8 cellular contexts compared by ENCODE assay signal in genomic region chr6:144343736-144344428, GRCh38. TPM values are rescaled to one million over a fixed set of nuclear protein-coding genes. Genes with fewer than 3 reads are reported as not detected.
DNase-seq lines count a peak whose midpoint lies in the region; ATAC-seq, FAIRE-seq and TF ChIP-seq lines count a peak whose summit lies in the region.

No MANE protein-coding gene starts in this region.

- peak overlapping the region; percentile 87 to 98 (median 92) for H3K4me3 Mint-ChIP-seq in CD4-positive, alpha-beta memory T cell
- H3K4me3 Mint-ChIP-seq in activated B cell treated with CpG ODN at 0.5 μM for 24 hours: peak overlapping the region; percentile 93

- dilution Hi-C loops in keratinocyte (cut with MboI; ENCODE audit: extremely low pct_ligation_motif_present, low sequenced_read_pairs): no loop called here

- no peaks in the 10 kb centered on the region for H4K20me1 ChIP-seq in keratinocyte (ENCODE audit: control insufficient read depth, extremely low read depth, insufficient read depth, low read length)

- intact Hi-C loops in CD4-positive, alpha-beta memory T cell (cut with micrococcal nuclease): loop anchor here (1.0 kb wide), 5 partner anchors 7 to 249 kb away; partner anchors contain the start of gene SF3B5
- intact Hi-C loops in activated B cell treated with CpG ODN at 0.5 μM for 24 hours (cut with micrococcal nuclease): loop anchor here (1.0 to 10.0 kb wide), 7 partner anchors 8 to 502 kb away; partner anchors contain the start of genes LTV1 and UTRN
- intact Hi-C loops in aorta (cut with DNase I): no loop called here

- H3K4me3 ChIP-seq in CD4-positive, alpha-beta memory T cell (ENCODE audit: low read length in 2 of 2): peak overlapping the region; percentile 68 to 95
- H3K4me3 ChIP-seq in keratinocyte (ENCODE audit: control insufficient read depth in 2 of 3, extremely low read depth in 1 of 3, insufficient read depth in 2 of 3, low read depth in 1 of 3, low read length in 3 of 3) (peak overlapping the region; percentile 31 to 82 (median 64)), aorta (ENCODE audit: low read length in 2 of 2) (no peak overlapping the region)

- no peaks in the 10 kb centered on the region for H3K9me3 ChIP-seq in CD4-positive, alpha-beta memory T cell (ENCODE audit: control insufficient read depth in 1 of 2, low read length in 2 of 2)
- H3K9me3 ChIP-seq in keratinocyte (ENCODE audit: control insufficient read depth, low read depth, low read length) (no peaks in the 10 kb centered on the region), aorta (ENCODE audit: control insufficient read depth, low read length) (no peaks in the 10 kb centered on the region)

- no peaks in the 10 kb centered on the region for H3K27me3 ChIP-seq in CD4-positive, alpha-beta memory T cell (ENCODE audit: insufficient read depth, low read length)
- H3K27me3 ChIP-seq in keratinocyte (ENCODE audit: control insufficient read depth, extremely low read depth, insufficient read depth, low read length) (no peaks in the 10 kb centered on the region), aorta (ENCODE audit: control insufficient read depth in 1 of 2, insufficient read depth in 2 of 2, low read length in 1 of 2) (no peaks in the 10 kb centered on the region)

- H3K36me3 Mint-ChIP-seq in CD4-positive, alpha-beta memory T cell: peaks cover 12 to 19% of the 10 kb centered on the region in 2 donors
- H3K36me3 Mint-ChIP-seq in activated B cell treated with CpG ODN at 0.5 μM for 24 hours (ENCODE audit: low read depth): peaks cover 7% of the 10 kb centered on the region

- peak; percentile 38 for ATAC-seq in GM19372 (IDR thresholded peaks at IDR 0.05; ENCODE audit: low read depth, unreplicated experiment)
- ATAC-seq in HG03457 (IDR thresholded peaks at IDR 0.05; ENCODE audit: unreplicated experiment): peak; percentile 38
- ATAC-seq in activated B cell treated with CpG ODN at 0.5 μM for 24 hours (ENCODE audit: low read depth): peak; percentile 80
- ATAC-seq in aorta (ENCODE audit: low FRiP score): peak; percentile 59
- ATAC-seq in HG03039 (IDR thresholded peaks at IDR 0.05; ENCODE audit: unreplicated experiment): no peak

- 80 to 86% methylated on average over 10 of the region's 10 CpGs for WGBS in aorta, 2 donors

- no peak for TF ChIP-seq CTCF in activated B cell treated with CpG ODN at 0.5 μM for 24 hours (IDR thresholded peaks at IDR 0.05)
- TF ChIP-seq CTCF in keratinocyte (optimal IDR thresholded peaks at IDR 0.05 in 1 of 3, IDR thresholded peaks at IDR 0.05 in 1 of 3, conservative IDR thresholded peaks at IDR 0.05 in 1 of 3; ENCODE audit: extremely low read depth in 1 of 3, insufficient read depth in 2 of 3, low read length in 3 of 3): no peak

- peaks cover 66% of the 10 kb centered on the region for H3K4me1 ChIP-seq in CD4-positive, alpha-beta memory T cell (ENCODE audit: insufficient read depth, low read length)
- H3K4me1 ChIP-seq in keratinocyte (ENCODE audit: control insufficient read depth, extremely low read depth, insufficient read depth, low read length): peaks cover 65% of the 10 kb centered on the region
- peaks cover 3 to 4% of the 10 kb centered on the region in 2 donors for H3K4me1 ChIP-seq in aorta (ENCODE audit: control insufficient read depth in 1 of 2, insufficient read depth in 2 of 2, low read length in 2 of 2)

- no peaks in the 10 kb centered on the region for H3K9me3 Mint-ChIP-seq in CD4-positive, alpha-beta memory T cell
- H3K9me3 Mint-ChIP-seq in activated B cell treated with CpG ODN at 0.5 μM for 24 hours: no peaks in the 10 kb centered on the region

- peak overlapping the region; percentile 76 for H2AFZ ChIP-seq in keratinocyte (ENCODE audit: control insufficient read depth, low read length)

- FAIRE-seq in keratinocyte (lab: Jason Lieb, UNC): peak; percentile 61

- H3K4me2 ChIP-seq in keratinocyte (ENCODE audit: control insufficient read depth, extremely low read depth, insufficient read depth, low read depth, low read length): peak overlapping the region; percentile 98

- CTCF ChIA-PET in CD4-positive, alpha-beta memory T cell (lab: Charles Lee; ENCODE audit: partially characterized antibody): interaction anchor here (0.7 to 1.5 kb wide), 7 partner anchors 9 to 243 kb away, joined by 3 to 7 read pairs (median 4); no protein-coding TSS in a partner anchor
- CTCF ChIA-PET in activated B cell treated with CpG ODN at 0.5 μM for 24 hours (lab: Charles Lee): interaction anchor here (0.6 to 1.2 kb wide), 2 partner anchors 9 to 190 kb away, joined by 3 read pairs; no protein-coding TSS in a partner anchor

- H3K27ac ChIP-seq in CD4-positive, alpha-beta memory T cell (ENCODE audit: low read depth, low read length): peak overlapping the region; percentile 75
- peak overlapping the region; percentile 79 for H3K27ac ChIP-seq in keratinocyte (ENCODE audit: control insufficient read depth, insufficient read depth, low read length)
- no peak overlapping the region for H3K27ac ChIP-seq in aorta (ENCODE audit: low read depth in 1 of 2, low read length in 2 of 2)

- DNase-seq in CD4-positive, alpha-beta memory T cell: peak; percentile 74 to 85 (median 80)
- no peak for DNase-seq in activated B cell treated with CpG ODN at 0.5 μM for 24 hours
- DNase-seq in keratinocyte (ENCODE audit: low read depth, low spot score): no peak
- no peak for DNase-seq in aorta
- DNase-seq in HCEC 1CT: no peak

- peak overlapping the region; percentile 74 for H3K9ac ChIP-seq in keratinocyte (ENCODE audit: control insufficient read depth, extremely low read depth, insufficient read depth, low read length)

- no peaks in the 10 kb centered on the region for H3K27me3 Mint-ChIP-seq in CD4-positive, alpha-beta memory T cell
- H3K27me3 Mint-ChIP-seq in activated B cell treated with CpG ODN at 0.5 μM for 24 hours: no peaks in the 10 kb centered on the region

- H3K36me3 ChIP-seq in CD4-positive, alpha-beta memory T cell (ENCODE audit: insufficient read depth, low read length): no peaks in the 10 kb centered on the region
- H3K36me3 ChIP-seq in keratinocyte (ENCODE audit: control insufficient read depth in 2 of 2, extremely low read depth in 1 of 2, insufficient read depth in 2 of 2, low read length in 2 of 2): no peaks in the 10 kb centered on the region
- no peaks in the 10 kb centered on the region for H3K36me3 ChIP-seq in aorta (ENCODE audit: control insufficient read depth in 1 of 2, insufficient read depth in 2 of 2, low read length in 1 of 2)

- H3K79me2 ChIP-seq in keratinocyte (ENCODE audit: control insufficient read depth, insufficient read depth, low read length): peaks cover 35% of the 10 kb centered on the region

- H3K27ac Mint-ChIP-seq in CD4-positive, alpha-beta memory T cell: peak overlapping the region; percentile 93 to 99 (median 96)
- peak overlapping the region; percentile 97 for H3K27ac Mint-ChIP-seq in activated B cell treated with CpG ODN at 0.5 μM for 24 hours

- peaks cover 49 to 85% (median 69%) of the 10 kb centered on the region in 4 donors for H3K4me1 Mint-ChIP-seq in CD4-positive, alpha-beta memory T cell
- H3K4me1 Mint-ChIP-seq in activated B cell treated with CpG ODN at 0.5 μM for 24 hours: peaks cover 98% of the 10 kb centered on the region

- no peaks in the 10 kb centered on the region for H3K9me1 ChIP-seq in keratinocyte (ENCODE audit: control insufficient read depth, extremely low read depth, insufficient read depth, low read length)

- POLR2A ChIA-PET in CD4-positive, alpha-beta memory T cell (lab: Charles Lee; ENCODE audit: partially characterized antibody): interaction anchor here (0.8 to 5.7 kb wide), 17 partner anchors 9 to 501 kb away, joined by 3 to 49 read pairs (median 4); partner anchors contain the start of genes LTV1 and UTRN
- POLR2A ChIA-PET in activated B cell treated with CpG ODN at 0.5 μM for 24 hours (lab: Charles Lee): interaction anchor here (0.6 to 3.1 kb wide), 5 partner anchors 9 to 280 kb away, joined by 3 to 16 read pairs (median 4); no protein-coding TSS in a partner anchor

RNA-seq across cellular contexts. Expression of gene UTRN, which starts 58.7 kb away (rescaled TPM):
- total RNA-seq in CD4-positive, alpha-beta memory T cell: 100 to 1,000 TPM; 219 to 227 TPM
- 10 to 100 TPM; 18.8 to 99.0 TPM for polyA plus RNA-seq in CD4-positive, alpha-beta memory T cell
- total RNA-seq in activated B cell treated with CpG ODN at 0.5 μM for 24 hours (52.2 and 53.5 TPM in 2 replicates), aorta (100 to 1,000 TPM; 238 to 259 TPM)
- polyA plus RNA-seq in keratinocyte (19.3 to 23.7 TPM (median 20.5 TPM) in 3 replicates), aorta (10 to 100 TPM; 11.5 to 20.1 TPM)
- 13.4 TPM for polyA plus RNA-seq in keratinocyte (2011; ENCODE audit: low read depth)
- 12.1 and 19.8 TPM in 2 replicates for polyA plus RNA-seq in keratinocyte (2011; cell fraction: cytosol; rRNA removed)
- polyA plus RNA-seq in keratinocyte (2011; cell fraction: nucleus; rRNA removed): 47.9 and 52.7 TPM in 2 replicates
- polyA plus RNA-seq in keratinocyte (2012; ENCODE audit: low replicate concordance): 4.5 and 24.8 TPM in 2 replicates
- polyA minus RNA-seq in keratinocyte: 43.7 to 153 TPM (median 54.4 TPM) in 3 replicates
- 35.7 TPM for polyA minus RNA-seq in keratinocyte (2011; cell fraction: cytosol; rRNA and poly(A)+ RNA removed)
- 89.3 and 184 TPM in 2 replicates for polyA minus RNA-seq in keratinocyte (2011; cell fraction: nucleus; rRNA and poly(A)+ RNA removed)

Comparison
In these comparisons a context has a peak if more than half of its experiments do, and no peak if none do; other contexts are left out.
1. DNase-seq: peak in CD4-positive, alpha-beta memory T cell (5 of 5); none in activated B cell treated with CpG ODN at 0.5 μM for 24 hours (single experiment), keratinocyte (single experiment), aorta (0 of 2) and HCEC 1CT (single experiment).
2. H3K27ac ChIP-seq: peak in CD4-positive, alpha-beta memory T cell (single experiment) and keratinocyte (single experiment); none in aorta (0 of 2).
3. H3K4me3 ChIP-seq: peak in CD4-positive, alpha-beta memory T cell (2 of 2) and keratinocyte (3 of 3); none in aorta (0 of 2).
4. intact Hi-C loops: an anchor here in CD4-positive, alpha-beta memory T cell (1.0 kb wide) and activated B cell treated with CpG ODN at 0.5 μM for 24 hours (1.0 to 10.0 kb wide); none called in aorta.